8 cellular contexts compared by ENCODE assay signal in the genomic region with DNA sequence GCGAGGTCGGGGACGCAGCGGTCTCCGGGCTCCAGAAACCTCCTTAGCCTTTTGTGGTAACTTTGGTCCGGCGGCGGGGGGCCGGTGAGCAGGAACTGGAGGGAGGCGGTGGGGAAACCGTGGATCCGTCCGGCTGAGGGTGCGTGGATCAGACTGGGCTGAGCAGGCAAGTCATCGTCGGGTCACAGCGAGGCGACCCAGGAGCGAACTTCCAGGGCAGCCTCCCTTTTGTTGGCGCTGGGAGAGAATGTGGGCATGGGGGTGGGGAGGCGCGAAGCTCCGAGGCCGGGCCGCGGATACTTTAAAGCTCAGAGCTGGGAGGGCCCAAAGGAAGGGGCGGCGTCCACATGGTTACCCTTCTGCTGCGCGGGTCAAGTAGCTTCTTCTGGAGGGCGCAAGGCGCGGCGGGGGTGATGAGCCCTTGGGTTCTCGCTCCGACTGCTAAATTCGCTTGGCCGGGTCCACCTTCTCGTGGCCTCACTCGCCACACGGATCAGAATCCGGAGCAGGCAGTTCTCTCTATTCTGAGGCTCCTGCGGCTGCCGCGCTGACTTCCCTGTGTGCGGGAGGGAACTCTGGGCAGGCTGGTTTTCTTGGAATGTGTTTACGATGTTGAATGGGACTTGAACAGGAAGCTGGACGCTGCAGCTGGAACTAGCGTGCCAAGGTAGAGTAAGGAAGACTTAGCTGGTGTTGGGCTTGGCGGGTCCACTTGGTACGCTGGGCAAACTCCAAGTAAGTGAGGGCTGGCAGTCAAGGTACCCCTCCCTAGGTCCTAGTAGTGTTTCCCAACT. TPM values are rescaled to one million over a fixed set of nuclear protein-coding genes. Genes with fewer than 3 reads are reported as not detected.
DNase-seq lines count a peak whose midpoint lies in the region; ATAC-seq and TF ChIP-seq lines count a peak whose summit lies in the region.

No MANE protein-coding gene starts in this region.

- peak overlapping the region; percentile 100 for H2BK5ac ChIP-seq in neuronal stem cell (ENCODE audit: low read length)

- no CpG with 5 or more reads among the region's 51 CpGs for WGBS in neuronal stem cell (ENCODE audit: extremely low coverage in 2 of 2, insufficient read length in 2 of 2, insufficient replicate concordance in 1 of 2), 2 donors

- H3K4me3 ChIP-seq in BE2C (ENCODE audit: low read depth, low read length): peak overlapping the region; percentile 84
- H3K4me3 ChIP-seq in foreskin fibroblast (ENCODE audit: low read depth in 1 of 2, low read length in 2 of 2): peak overlapping the region; percentile 81 to 84
- peak overlapping the region; percentile 79 to 94 for H3K4me3 ChIP-seq in neuronal stem cell (ENCODE audit: low read length in 2 of 2)

- peak overlapping the region; percentile 94 for H3K4ac ChIP-seq in neuronal stem cell (ENCODE audit: low read length)

- H3K27me3 ChIP-seq in BE2C: no peaks in the 10 kb centered on the region
- no peaks in the 10 kb centered on the region for H3K27me3 ChIP-seq in neuronal stem cell (ENCODE audit: control insufficient read depth in 3 of 3, insufficient read depth in 3 of 3, low read depth in 1 of 3, low read length in 3 of 3)

- H3K79me1 ChIP-seq in neuronal stem cell (ENCODE audit: low read depth, low read length): no peaks in the 10 kb centered on the region

- ATAC-seq in HG02870 (IDR thresholded peaks at IDR 0.05; ENCODE audit: unreplicated experiment): no peak

- DNase-seq in BE2C: peak; percentile 72
- DNase-seq in HT1080 (ENCODE audit: low read depth): peak; percentile 83
- peak; percentile 83 to 93 for DNase-seq in foreskin fibroblast
- DNase-seq in neuronal stem cell (ENCODE audit: low spot score): peak; percentile 77
- DNase-seq in NCI-H128 (lab: John Stamatoyannopoulos, UW; ENCODE audit: unreplicated experiment): no peak
- no peak for DNase-seq in NCI-H1436 treated with DMSO at 0.1 percent for 48 hours (lab: John Stamatoyannopoulos, UW)

- peak overlapping the region; percentile 82 for H3K4me2 ChIP-seq in neuronal stem cell (ENCODE audit: insufficient read depth, low read length, poor library complexity, severe bottlenecking)

- peak overlapping the region; percentile 76 for H2BK120ac ChIP-seq in neuronal stem cell (ENCODE audit: low read depth, low read length)

- H2BK12ac ChIP-seq in neuronal stem cell (ENCODE audit: low read length): no peak overlapping the region

- H3K4me1 ChIP-seq in BE2C (no peaks in the 10 kb centered on the region; the same call in 1 of the 2 replicates), neuronal stem cell (ENCODE audit: control insufficient read depth in 2 of 2, insufficient read depth in 1 of 2, low read depth in 1 of 2, low read length in 2 of 2) (peaks cover 0 to 12% of the 10 kb centered on the region in 2 donors)

- no peak overlapping the region for H4K8ac ChIP-seq in neuronal stem cell (ENCODE audit: low read depth, low read length)

- TF ChIP-seq CTCF in BE2C (IDR thresholded peaks at IDR 0.05; ENCODE audit: low read depth, low read length) (no peak), VCaP (conservative IDR thresholded peaks at IDR 0.05) (no peak), foreskin fibroblast (IDR thresholded peaks at IDR 0.05; ENCODE audit: low read depth, low read length) (no peak)

- H2BK15ac ChIP-seq in neuronal stem cell (ENCODE audit: low read length): peak overlapping the region; percentile 100

- H4K91ac ChIP-seq in neuronal stem cell (ENCODE audit: low read depth, low read length, poor library complexity): peak overlapping the region; percentile 89

- H3K27ac ChIP-seq in VCaP (peak overlapping the region; percentile 99), neuronal stem cell (replicated peaks; ENCODE audit: low read length) (peak overlapping the region; percentile 97)

- no peaks in the 10 kb centered on the region for H3K9me3 ChIP-seq in BE2C
- H3K9me3 ChIP-seq in neuronal stem cell (replicated peaks in 1 of 2; ENCODE audit: control insufficient read depth in 2 of 2, insufficient read depth in 1 of 2, low read depth in 1 of 2, low read length in 2 of 2): peaks cover 0 to 8% of the 10 kb centered on the region in 2 donors

- H3K36me3 ChIP-seq in BE2C (no peaks in the 10 kb centered on the region), neuronal stem cell (replicated peaks in 1 of 2; ENCODE audit: control insufficient read depth in 2 of 2, insufficient read depth in 2 of 2, low read length in 2 of 2) (peaks cover 0 to 2% of the 10 kb centered on the region in 2 donors)

- H2AFZ ChIP-seq in neuronal stem cell (ENCODE audit: low read length): peak overlapping the region; percentile 95

- H3K18ac ChIP-seq in neuronal stem cell (ENCODE audit: low read length): peak overlapping the region; percentile 99

- H3K14ac ChIP-seq in neuronal stem cell (ENCODE audit: low read length): peak overlapping the region; percentile 98

- peak overlapping the region; percentile 94 for H2AK5ac ChIP-seq in neuronal stem cell (ENCODE audit: low read depth, low read length)

- peak overlapping the region; percentile 100 for H3K9ac ChIP-seq in neuronal stem cell (ENCODE audit: low read depth, low read length, poor library complexity)

- peak overlapping the region; percentile 44 for H3K23ac ChIP-seq in neuronal stem cell (ENCODE audit: low read depth, low read length, poor library complexity)

RNA-seq across cellular contexts. Expression of gene GULP1, which starts 1.0 kb away (rescaled TPM):
- 24.1 TPM for polyA plus RNA-seq in BE2C (2012; ENCODE audit: insufficient read depth, insufficient read length, low read depth)
- 18.5 and 21.8 TPM in 2 replicates for total RNA-seq in HT1080 (2014; rRNA removed; shearing (Covaris generic))
- polyA plus RNA-seq in HT1080 (2015; cell fraction: cytosol; rRNA removed): 12.2 and 17.6 TPM in 2 replicates
- polyA plus RNA-seq in HT1080 (2015; cell fraction: nucleus; rRNA removed): 10.8 and 16.7 TPM in 2 replicates
- polyA plus RNA-seq in neuronal stem cell (2013, experiment 1 of 2): 50.0 TPM
- polyA plus RNA-seq in neuronal stem cell (2013, experiment 2 of 2): 50.4 TPM

Comparison
In these comparisons a context has a peak if more than half of its experiments do, and no peak if none do; other contexts are left out.
1. DNase-seq: peak in BE2C (single experiment), HT1080 (single experiment), foreskin fibroblast (2 of 2) and neuronal stem cell (single experiment); none in NCI-H128 (single experiment) and NCI-H1436 treated with DMSO at 0.1 percent for 48 hours (single experiment).
2. Peak in every context shown above with its lines, with median percentiles within 50 percentile points of each other: H3K4me3 ChIP-seq.